10 cellular contexts compared by ENCODE assay signal in genomic region chr2:135504811-135505210, GRCh38.
"Had no signal": no experiment of that assay in that cellular context is flagged by ENCODE, and none has a peak within 500 bp of the region (broad histone marks: within the 10 kb centered on the region; RNA-seq: fewer than 3 reads in every experiment).

No MANE protein-coding gene starts in this region.

- H3K4me3 ChIP-seq: GM23248, HAP-1, K562 had no signal

- H3K4me1 ChIP-seq: HAP-1 had no signal

- H3K27ac Mint-ChIP-seq: HFFc6 had no signal

- H3K9me3 Mint-ChIP-seq: HFFc6 had no signal

- H3K27ac ChIP-seq: GM23248 had no signal

- ATAC-seq: HCT116, K562 had no signal

- DNase-seq: GM23248, GOT3, H7, HFFc6, IMR-90, KG1 had no signal

- FAIRE-seq: HTR-8/SVneo, K562 had no signal

- H3K4me3 Mint-ChIP-seq: HFFc6 had no signal

- H3K9me3 ChIP-seq: HAP-1 had no signal

- H3K9ac ChIP-seq: GM23248 had no signal
